ENCODE assay signal across 9 cellular contexts in genomic region chr6:42820509-42821340, GRCh38. TPM values are rescaled to one million over a fixed set of nuclear protein-coding genes. Genes with fewer than 3 reads are reported as not detected.
DNase-seq lines count a peak whose midpoint lies in the region; ATAC-seq lines count a peak whose summit lies in the region.
"Had no signal": no experiment of that assay in that cellular context is flagged by ENCODE, and none has a peak within 500 bp of the region (broad histone marks: within the 10 kb centered on the region; RNA-seq: fewer than 3 reads in every experiment).

No MANE protein-coding gene starts in this region.

- POLR2A ChIA-PET in T-cell (lab: Charles Lee): interaction anchor here in 1 of 2 donors (0.6 kb wide), 1 partner anchor 15 kb away, joined by 5 read pairs; no protein-coding TSS in a partner anchor

- peak overlapping the region; percentile 31; the same call in 1 of the 2 replicates for H3K4me2 ChIP-seq in BLaER1

- H3K4me3 Mint-ChIP-seq in T-cell: no peak overlapping the region

- H3K9ac ChIP-seq in BLaER1: no peak overlapping the region

- peaks cover 18% of the 10 kb centered on the region for H3K4me1 ChIP-seq in BLaER1

- intact Hi-C loops in left ventricle myocardium superior (cut with micrococcal nuclease): no loop called here

- H3K27me3 Mint-ChIP-seq in T-cell: no peaks in the 10 kb centered on the region

- peak overlapping the region; percentile 14 to 57 for H3K27ac Mint-ChIP-seq in T-cell

- H3K27me3 ChIP-seq in BLaER1: no peaks in the 10 kb centered on the region

- H3K9me3 ChIP-seq in BLaER1: no peaks in the 10 kb centered on the region

- no peak overlapping the region for H3K27ac ChIP-seq in BLaER1

- H3K36me3 ChIP-seq in BLaER1: peaks cover 28% of the 10 kb centered on the region

- peaks cover 6% of the 10 kb centered on the region for H3K36me3 Mint-ChIP-seq in T-cell

- H3K9me3 Mint-ChIP-seq in T-cell: no peaks in the 10 kb centered on the region

- H3K4me1 Mint-ChIP-seq in T-cell: peaks cover 31 to 35% (median 35%) of the 10 kb centered on the region in 3 donors

- no peak overlapping the region for H3K4me3 ChIP-seq in BLaER1

- DNase-seq in T-cell (no peak), left ventricle myocardium superior (no peak), pons (ENCODE audit: low spot score) (peak; percentile 29), NCI-H2196 treated with DMSO at 0.1 percent for 48 hours (lab: John Stamatoyannopoulos, UW; ENCODE audit: unreplicated experiment) (no peak), D341Med (ENCODE audit: low spot score) (no peak), mesenteric fat pad (ENCODE audit: low spot score) (no peak)
- no peak for DNase-seq in stimulated activated CD4-positive, alpha-beta T cell treated with anti-CD3 and anti-CD28 coated beads, Interleukin-4, amount 100 ng/mL, for 24 hours
- DNase-seq: stimulated activated naive CD4-positive, alpha-beta T cell treated with Interleukin-2 at 50 U/mL for 16 hours had no signal

- no peak for ATAC-seq in T-cell (replicated peaks in 1 of 4)
- ATAC-seq in left ventricle myocardium superior: peak; percentile 85

- CTCF ChIA-PET in T-cell (lab: Charles Lee): interaction anchor here in 1 of 2 donors (0.6 kb wide), 1 partner anchor 240 kb away, joined by 3 read pairs; no protein-coding TSS in a partner anchor

- no peaks in the 10 kb centered on the region for H4K20me1 ChIP-seq in BLaER1

RNA-seq across cellular contexts. Expression of gene BICRAL, which starts 38.9 kb away (rescaled TPM):
- total RNA-seq in T-cell (10 to 100 TPM; 33.1 to 39.5 (median 33.6) TPM), left ventricle myocardium superior (13.0 TPM), mesenteric fat pad (12.5 TPM)

RNA-seq across cellular contexts. Expression of gene RPL7L1, which starts 58.7 kb away (rescaled TPM):
- total RNA-seq in T-cell (10 to 100 TPM; 62.5 to 89.2 (median 81.3) TPM), left ventricle myocardium superior (46.5 TPM), mesenteric fat pad (82.2 TPM)
